In the genomic region with DNA sequence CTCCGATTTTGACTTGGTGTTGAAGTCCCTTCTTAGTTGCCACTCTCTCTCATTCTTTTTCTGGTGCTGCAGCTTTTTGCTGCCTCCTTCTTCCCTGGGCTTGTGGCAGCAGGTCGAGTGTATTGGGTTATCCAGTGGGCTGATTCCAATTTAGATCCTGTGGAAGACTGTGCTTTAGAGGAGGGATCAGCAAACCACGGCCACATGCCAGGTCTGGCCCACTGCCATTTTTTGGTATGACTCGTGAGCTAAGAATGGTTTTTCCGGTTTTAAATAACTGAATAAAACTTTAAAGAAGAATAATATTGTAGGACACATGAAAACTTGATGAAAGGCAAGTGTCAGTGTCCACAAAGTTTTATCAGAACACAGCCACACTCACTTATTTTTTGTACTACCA, we compare ENCODE assay signal across 17 cellular contexts.
DNase-seq lines count a peak whose midpoint lies in the region; ATAC-seq, FAIRE-seq and TF ChIP-seq lines count a peak whose summit lies in the region.
"Had no signal": no experiment of that assay in that cellular context is flagged by ENCODE, and none has a peak within 500 bp of the region (broad histone marks: within the 10 kb centered on the region; RNA-seq: fewer than 3 reads in every experiment).

No MANE protein-coding gene starts in this region.

- TF ChIP-seq RAD21 in Ishikawa (IDR thresholded peaks at IDR 0.05; ENCODE audit: low read depth) (no peak), K562 (CRISPR knock-in tag; conservative IDR thresholded peaks at IDR 0.05 in 1 of 2, IDR thresholded peaks at IDR 0.05 in 1 of 2) (no peak)

- no peak for FAIRE-seq in K562 (lab: Jason Lieb, UNC)
- FAIRE-seq: endometrium had no signal

- CTCF ChIA-PET in K562 (lab: Yijun Ruan, JAX; ENCODE audit: low intra/inter-chr PET ratio), result no interaction called here

- WGBS in K562 (ENCODE audit: insufficient coverage, low coverage, missing lambda C conversion rate), result 0% methylated on average over 5 of the region's 5 CpGs
- 19 to 21% methylated on average over 5 of the region's 5 CpGs for WGBS in lower leg skin, 2 donors

- H3K4me1 ChIP-seq in K562 (replicated peaks in 1 of 2; ENCODE audit: control insufficient read depth in 2 of 2, insufficient read depth in 2 of 2, low read length in 2 of 2), result no peaks in the 10 kb centered on the region

- no peaks in the 10 kb centered on the region for H3K36me3 Mint-ChIP-seq in progenitor cell of endocrine pancreas (ENCODE audit: insufficient read depth)
- H3K36me3 Mint-ChIP-seq: immature natural killer cell; natural killer cell; stimulated activated effector memory CD8-positive, alpha-beta T cell treated with anti-CD3 and anti-CD28 coated beads, Interleukin-12 subunit alpha, Interleukin-12 subunit beta, amount 100 ng/mL, for 72 hours had no signal

- H3K9me1 ChIP-seq in K562 (ENCODE audit: control insufficient read depth, insufficient read depth, low read length), result no peaks in the 10 kb centered on the region

- no peaks in the 10 kb centered on the region for H3K9me3 ChIP-seq in K562 (replicated peaks; ENCODE audit: control insufficient read depth, insufficient read depth, low read depth, low read length)

- no peaks in the 10 kb centered on the region for H4K20me1 ChIP-seq in K562 (replicated peaks; ENCODE audit: control insufficient read depth, insufficient read depth, low read length)

- in situ Hi-C loops in K562 (cut with MboI), result no loop called here

- POLR2A ChIA-PET in K562 (lab: Yijun Ruan, JAX), result no interaction called here

- ATAC-seq in K562, result no peak
- ATAC-seq in GM21381 (IDR thresholded peaks at IDR 0.05; ENCODE audit: unreplicated experiment), result no peak
- ATAC-seq: natural killer cell; stimulated activated effector memory CD8-positive, alpha-beta T cell treated with anti-CD3 and anti-CD28 coated beads, Interleukin-12 subunit alpha, Interleukin-12 subunit beta, amount 100 ng/mL, for 72 hours had no signal

- H3K4me3 Mint-ChIP-seq in progenitor cell of endocrine pancreas (ENCODE audit: low read depth), result no peak overlapping the region
- H3K4me3 Mint-ChIP-seq: immature natural killer cell; natural killer cell; stimulated activated effector memory CD8-positive, alpha-beta T cell treated with anti-CD3 and anti-CD28 coated beads, Interleukin-12 subunit alpha, Interleukin-12 subunit beta, amount 100 ng/mL, for 72 hours had no signal

- TF ChIP-seq CTCF in K562 (IDR thresholded peaks at IDR 0.05 in 2 of 3, conservative IDR thresholded peaks at IDR 0.05 in 1 of 3; ENCODE audit: insufficient read depth in 2 of 3, low read depth in 1 of 3, low read length in 3 of 3) (no peak), lower leg skin (IDR thresholded peaks at IDR 0.05) (no peak), progenitor cell of endocrine pancreas (IDR thresholded peaks at IDR 0.05; ENCODE audit: unreplicated experiment) (no peak)

- TF ChIP-seq EP300 in Ishikawa (IDR thresholded peaks at IDR 0.05; ENCODE audit: borderline replicate concordance) (no peak), K562 (IDR thresholded peaks at IDR 0.05; ENCODE audit: low read length) (no peak)

- H3K4me1 Mint-ChIP-seq in progenitor cell of endocrine pancreas (ENCODE audit: low read depth), result no peaks in the 10 kb centered on the region
- H3K4me1 Mint-ChIP-seq: immature natural killer cell; natural killer cell; stimulated activated effector memory CD8-positive, alpha-beta T cell treated with anti-CD3 and anti-CD28 coated beads, Interleukin-12 subunit alpha, Interleukin-12 subunit beta, amount 100 ng/mL, for 72 hours had no signal

- DNase-seq in COLO829 (ENCODE audit: low spot score), result peak; percentile 44
- no peak for DNase-seq in K562 (ENCODE audit: extremely low read depth in 1 of 4, low spot score in 3 of 4)
- DNase-seq in lower leg skin (ENCODE audit: low spot score in 2 of 2), result peak; percentile 30 to 86
- no peak for DNase-seq in Kasumi-1 (lab: John Stamatoyannopoulos, UW)
- no peak for DNase-seq in progenitor cell of endocrine pancreas (ENCODE audit: low spot score, unreplicated experiment)
- no peak for DNase-seq in NCI-H128 (lab: John Stamatoyannopoulos, UW; ENCODE audit: unreplicated experiment)
- DNase-seq: activated CD4-positive, alpha-beta T cell treated with anti-CD3 and anti-CD28 coated beads, Interleukin-2, amount 50 U/mL, for 4 hours; immature natural killer cell; KG1; natural killer cell; NCI-H526; stimulated activated CD4-positive, alpha-beta T cell treated with anti-CD3 and anti-CD28 coated beads, Interleukin-15, amount 100 ng/mL, for 24 hours; SW 1271 had no signal

- H3K27ac ChIP-seq in K562 (ENCODE audit: extremely low read depth, low read depth, low read length), result no peak overlapping the region

- intact Hi-C loops in K562 (cut with micrococcal nuclease) (no loop called here), lower leg skin (cut with DNase I; ENCODE audit: low total_unique reads) (no loop called here)

- H3K9ac ChIP-seq in K562 (ENCODE audit: insufficient read depth in 1 of 2, low read depth in 2 of 2, low read length in 2 of 2), result no peak overlapping the region

- H3K27me3 ChIP-seq in K562 (ENCODE audit: control insufficient read depth in 2 of 2, insufficient read depth in 2 of 2, low read length in 2 of 2), result no peaks in the 10 kb centered on the region

- H3K4me3 ChIP-seq in K562 (no peak overlapping the region), lower leg skin (ENCODE audit: low read depth, poor library complexity, severe bottlenecking) (no peak overlapping the region)

- no peaks in the 10 kb centered on the region for H3K27me3 Mint-ChIP-seq in progenitor cell of endocrine pancreas

- BruUV-seq in K562 (replicated peaks; lab: Mats Ljungman, UMichigan), result no TSS peak

- H3K36me3 ChIP-seq in K562 (ENCODE audit: control insufficient read depth, insufficient read depth, low read length), result no peaks in the 10 kb centered on the region

- no peak overlapping the region for H2AFZ ChIP-seq in K562 (ENCODE audit: low read depth, low read length)

- H3K4me2 ChIP-seq in K562 (ENCODE audit: insufficient read depth, low read length), result no peak overlapping the region

- H3K79me2 ChIP-seq in K562 (ENCODE audit: control insufficient read depth, insufficient read depth, low read length), result no peaks in the 10 kb centered on the region

- TF ChIP-seq POLR2A in K562 (conservative IDR thresholded peaks at IDR 0.05) (no peak), lower leg skin (IDR thresholded peaks at IDR 0.05) (no peak)

- no peaks in the 10 kb centered on the region for H3K9me3 Mint-ChIP-seq in progenitor cell of endocrine pancreas (ENCODE audit: low read depth)

- H3K27ac Mint-ChIP-seq in progenitor cell of endocrine pancreas, result no peak overlapping the region
- H3K27ac Mint-ChIP-seq: immature natural killer cell; natural killer cell; stimulated activated effector memory CD8-positive, alpha-beta T cell treated with anti-CD3 and anti-CD28 coated beads, Interleukin-12 subunit alpha, Interleukin-12 subunit beta, amount 100 ng/mL, for 72 hours had no signal

TF ChIP-seq in Ishikawa, 13 proteins besides CTCF, POLR2A, EP300 and RAD21:
- no peak for TF ChIP-seq TCF12 (IDR thresholded peaks at IDR 0.05; ENCODE audit: low read depth)
- no peak for TF ChIP-seq CREB1 (IDR thresholded peaks at IDR 0.05; ENCODE audit: low read depth)
- peak; percentile 37; the same call in 1 of the 2 replicates for TF ChIP-seq NFIC (IDR thresholded peaks at IDR 0.05)

TF ChIP-seq in K562, 482 proteins besides CTCF, POLR2A, EP300 and RAD21 (continues in another document):
- no peak for TF ChIP-seq FOXK2 (conservative IDR thresholded peaks at IDR 0.05 in 1 of 2, IDR thresholded peaks at IDR 0.05 in 1 of 2; ENCODE audit: low read depth in 2 of 2)

Comparison
In these comparisons a context has a peak if more than half of its experiments do, and no peak if none do; other contexts are left out.
1. DNase-seq: peak in COLO829 (single experiment) and lower leg skin (2 of 2); none in K562 (0 of 4), Kasumi-1 (0 of 2), progenitor cell of endocrine pancreas (single experiment) and NCI-H128 (single experiment).